ENCODE assay signal across 8 cellular contexts in genomic region chr20:5678769-5679168, GRCh38.
"Had no signal": no experiment of that assay in that cellular context is flagged by ENCODE, and none has a peak within 500 bp of the region (broad histone marks: within the 10 kb centered on the region; RNA-seq: fewer than 3 reads in every experiment).

No MANE protein-coding gene starts in this region.

- H3K36me3 ChIP-seq: HAP-1 had no signal

- FAIRE-seq: HTR-8/SVneo had no signal

- DNase-seq: GM23248, GOT3, H7, HFFc6, KG1 had no signal

- ATAC-seq: HCT116 had no signal

- H2AFZ ChIP-seq: GM23248 had no signal

- H3K4me1 ChIP-seq: HAP-1 had no signal

- H3K27ac ChIP-seq: GM23248 had no signal

- H3K9ac ChIP-seq: GM23248 had no signal

- H3K9me3 ChIP-seq: HAP-1 had no signal

- H3K4me3 ChIP-seq: GM23248, HAP-1 had no signal
